In the genomic region with DNA sequence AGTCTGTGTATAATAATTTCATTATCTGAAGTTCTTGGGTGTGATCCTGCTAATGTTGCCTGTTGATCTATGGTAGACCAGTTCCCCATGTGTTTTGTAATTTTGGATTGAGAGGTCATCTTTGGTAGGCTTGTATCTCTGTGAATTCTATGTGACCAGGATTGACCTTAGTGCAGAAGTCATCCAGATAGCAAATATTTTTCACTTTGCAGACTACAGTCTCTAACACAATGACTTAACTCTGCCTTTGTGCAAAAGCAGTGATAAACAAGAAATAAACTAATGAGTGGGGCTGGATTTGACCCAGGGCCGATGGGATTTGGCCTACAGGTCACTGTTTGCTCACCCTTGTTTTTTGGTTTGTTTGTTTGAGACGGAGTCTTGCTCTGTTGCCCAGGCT, we compare ENCODE assay signal across 24 cellular contexts. TPM values are rescaled to one million over a fixed set of nuclear protein-coding genes. Genes with fewer than 3 reads are reported as not detected.
DNase-seq lines count a peak whose midpoint lies in the region; ATAC-seq, FAIRE-seq and TF ChIP-seq lines count a peak whose summit lies in the region.
"Had no signal": no experiment of that assay in that cellular context is flagged by ENCODE, and none has a peak within 500 bp of the region (broad histone marks: within the 10 kb centered on the region; RNA-seq: fewer than 3 reads in every experiment).

No MANE protein-coding gene starts in this region.

- CTCF ChIA-PET in HepG2 (lab: Yijun Ruan, JAX; ENCODE audit: low intra/inter-chr PET ratio, low total read pairs) = no interaction called here

- TF ChIP-seq CTCF in liver (IDR thresholded peaks at IDR 0.05; ENCODE audit: low read depth, low read length, missing input control) = no peak
- no peak for TF ChIP-seq CTCF in HepG2 (CRISPR knock-in tag; IDR thresholded peaks at IDR 0.05)
- no peak for TF ChIP-seq CTCF in VCaP (conservative IDR thresholded peaks at IDR 0.05)
- TF ChIP-seq CTCF in right lobe of liver (IDR thresholded peaks at IDR 0.05) = no peak

- TF ChIP-seq EP300 in HepG2 (IDR thresholded peaks at IDR 0.05; ENCODE audit: low read depth in 2 of 2, low read length in 2 of 2) (no peak), HepG2 (CRISPR knock-in tag; IDR thresholded peaks at IDR 0.05; ENCODE audit: borderline replicate concordance) (no peak)

- peaks cover 6 to 52% (median 23%) of the 10 kb centered on the region in 4 donors for H3K4me1 ChIP-seq in liver (ENCODE audit: control insufficient read depth in 4 of 4, insufficient read depth in 4 of 4, low read length in 3 of 4)
- H3K4me1 ChIP-seq in HepG2 (ENCODE audit: insufficient read depth, low read length) = peaks cover 6% of the 10 kb centered on the region
- H3K4me1 ChIP-seq in right lobe of liver = peaks cover 0 to 29% (median 11%) of the 10 kb centered on the region in 4 donors

- H3K36me3 ChIP-seq in liver (ENCODE audit: control insufficient read depth in 4 of 4, insufficient read depth in 3 of 4, low read depth in 1 of 4, low read length in 3 of 4) = no peaks in the 10 kb centered on the region
- no peaks in the 10 kb centered on the region for H3K36me3 ChIP-seq in HepG2 (replicated peaks in 1 of 2; ENCODE audit: control insufficient read depth in 1 of 2, insufficient read depth in 2 of 2, low read length in 2 of 2)
- no peaks in the 10 kb centered on the region for H3K36me3 ChIP-seq in right lobe of liver
- H3K36me3 ChIP-seq: BE2C; BLaER1 treated with 17β-estradiol and CSF1 and Interleukin-3, amounts not matched to agents 10 nM and 100 nM had no signal

- H3K4me2 ChIP-seq in HepG2 (ENCODE audit: low read depth, low read length) = no peak overlapping the region
- H3K4me2 ChIP-seq: BLaER1 treated with 17β-estradiol and CSF1 and Interleukin-3, amounts not matched to agents 10 nM and 100 nM; GM23338 had no signal

- TF ChIP-seq POLR2A in HepG2 (IDR thresholded peaks at IDR 0.05; ENCODE audit: insufficient read depth in 1 of 2, low read depth in 2 of 2, low read length in 2 of 2) (no peak), right lobe of liver (IDR thresholded peaks at IDR 0.05) (no peak)

- H3K9ac ChIP-seq in liver (ENCODE audit: low read depth in 1 of 2, low read length in 2 of 2) (no peak overlapping the region), HepG2 (ENCODE audit: insufficient read depth, low read depth, low read length) (no peak overlapping the region)
- H3K9ac ChIP-seq: BLaER1 treated with 17β-estradiol and CSF1 and Interleukin-3, amounts not matched to agents 10 nM and 100 nM had no signal

- H3K4me3 ChIP-seq in liver (ENCODE audit: low read depth in 1 of 3, low read length in 3 of 3) (no peak overlapping the region), HepG2 (replicated peaks in 1 of 3; ENCODE audit: insufficient read depth in 1 of 3, low read depth in 2 of 3, low read length in 3 of 3) (no peak overlapping the region), right lobe of liver (no peak overlapping the region)
- H3K4me3 ChIP-seq: BLaER1 treated with 17β-estradiol and CSF1 and Interleukin-3, amounts not matched to agents 10 nM and 100 nM; GM23338 had no signal

- POLR2A ChIA-PET in HepG2 (lab: Yijun Ruan, JAX) = no interaction called here

- no peak overlapping the region for H3K27ac ChIP-seq in liver (ENCODE audit: low read depth in 1 of 2, low read length in 2 of 2)
- H3K27ac ChIP-seq in HepG2 (ENCODE audit: extremely low read length, insufficient read depth, low read length) = no peak overlapping the region
- 0 out of 2 replicates have a peak overlapping the region, but pooled peaks have one; percentile 1 for H3K27ac ChIP-seq in VCaP
- H3K27ac ChIP-seq in right lobe of liver = no peak overlapping the region
- H3K27ac ChIP-seq: 22Rv1; BLaER1 treated with 17β-estradiol and CSF1 and Interleukin-3, amounts not matched to agents 10 nM and 100 nM had no signal

- no peak for TF ChIP-seq RAD21 in liver (IDR thresholded peaks at IDR 0.05)
- TF ChIP-seq RAD21 in HepG2 (CRISPR knock-in tag; IDR thresholded peaks at IDR 0.05) = no peak

- no peak for FAIRE-seq in HepG2 (lab: Jason Lieb, UNC)
- FAIRE-seq: A204.1, GM12891, GM18507 had no signal

- H3K9me3 ChIP-seq in liver (ENCODE audit: control insufficient read depth in 4 of 4, low read length in 3 of 4) (no peaks in the 10 kb centered on the region), HepG2 (ENCODE audit: low read length) (no peaks in the 10 kb centered on the region), right lobe of liver (no peaks in the 10 kb centered on the region)
- H3K9me3 ChIP-seq: BE2C had no signal

- H3K79me2 ChIP-seq in HepG2 (ENCODE audit: insufficient read depth, low read length) = no peaks in the 10 kb centered on the region

- ATAC-seq in HepG2 = no peak
- peak; percentile 9 to 64 (median 30) for ATAC-seq in right lobe of liver
- ATAC-seq: GM23338, HCT116 had no signal

- no peaks in the 10 kb centered on the region for H4K20me1 ChIP-seq in HepG2 (ENCODE audit: insufficient read depth, low read length)
- H4K20me1 ChIP-seq: BLaER1 treated with 17β-estradiol and CSF1 and Interleukin-3, amounts not matched to agents 10 nM and 100 nM had no signal

- in situ Hi-C loops in HepG2 (cut with HindIII; ENCODE audit: extremely low pct_ligation_motif_present, low pct_unique_long_range_greater_than_20kb) = no loop called here

- intact Hi-C loops in HepG2 (cut with micrococcal nuclease; ENCODE audit: unreplicated experiment) (no loop called here), right lobe of liver (cut with DNase I) (no loop called here)

- 42% methylated on average over 2 of the region's 2 CpGs for WGBS in liver
- 0% methylated on average over 2 of the region's 2 CpGs for WGBS in HepG2 (ENCODE audit: low lambda C conversion rate)
- WGBS in right lobe of liver (ENCODE audit: insufficient coverage, low coverage, low lambda C conversion rate, missing lambda C conversion rate) = 33% methylated on average over 2 of the region's 2 CpGs

- H3K27me3 ChIP-seq in liver (ENCODE audit: control insufficient read depth in 4 of 4, insufficient read depth in 4 of 4, low read length in 3 of 4) (no peaks in the 10 kb centered on the region), HepG2 (ENCODE audit: control insufficient read depth in 1 of 2, insufficient read depth in 2 of 2, low read length in 2 of 2) (no peaks in the 10 kb centered on the region), right lobe of liver (no peaks in the 10 kb centered on the region)
- H3K27me3 ChIP-seq: BE2C; BLaER1 treated with 17β-estradiol and CSF1 and Interleukin-3, amounts not matched to agents 10 nM and 100 nM had no signal

- no TSS peak for BruUV-seq in HepG2 (replicated peaks; lab: Mats Ljungman, UMichigan)

- no peak overlapping the region for H2AFZ ChIP-seq in HepG2 (ENCODE audit: low read length)
- H2AFZ ChIP-seq: GM23338 had no signal

- DNase-seq in HepG2 (ENCODE audit: low spot score) = no peak
- no peak for DNase-seq in right lobe of liver
- DNase-seq in NCI-H510A treated with DMSO at 0.1 percent for 48 hours (lab: John Stamatoyannopoulos, UW) = no peak
- no peak for DNase-seq in pons (ENCODE audit: low spot score)
- no peak for DNase-seq in RPMI8226
- DNase-seq: ACHN; AML-193; BE2C; Calu3; CD4-positive, alpha-beta memory T cell; COR-L47; DMS53; DMS79 treated with DMSO at 0.1 percent for 48 hours; GF-D8; H9 had no signal

TF ChIP-seq in liver, 16 proteins besides CTCF, POLR2A, EP300 and RAD21:
- peak in 1 of 2 donors; percentile 31 for TF ChIP-seq HNF4A (conservative IDR thresholded peaks at IDR 0.05)
- peak; percentile 16 to 65 for TF ChIP-seq RXRA (IDR thresholded peaks at IDR 0.05)
- no peak for TF ChIP-seq JUND (IDR thresholded peaks at IDR 0.05)

TF ChIP-seq in HepG2, 621 proteins besides CTCF, POLR2A, EP300 and RAD21:
- TF ChIP-seq SRF (IDR thresholded peaks at IDR 0.05; ENCODE audit: low read depth, low read length) (no peak), SNAI1 (CRISPR knock-in tag; IDR thresholded peaks at IDR 0.05; ENCODE audit: borderline replicate concordance) (no peak)

RNA-seq across cellular contexts. Expression of a gene that starts 31.0 kb away (rescaled TPM):
- total RNA-seq in liver = 1 to 10 TPM; 1.1 to 7.7 TPM
- 1 to 10 TPM; 2.2 to 7.6 TPM for polyA plus RNA-seq in liver
- total RNA-seq in HepG2 (2016; rRNA removed; fragmentation: Illumina TruSeq; extraction: Trizol) = not detected in 2 replicates
- not detected in 2 replicates for total RNA-seq in HepG2 (2016; cell fraction: cytosol; rRNA removed; fragmentation: Illumina TruSeq; extraction: Trizol; ENCODE audit: low read depth)
- not detected in 2 replicates for total RNA-seq in HepG2 (2016; cell fraction: insoluble cytoplasmic fraction; rRNA removed; fragmentation: Illumina TruSeq; extraction: Trizol)
- total RNA-seq in HepG2 (2016; cell fraction: membrane; rRNA removed; fragmentation: Illumina TruSeq; extraction: Trizol) = not detected in 2 replicates
- total RNA-seq in HepG2 (2016; cell fraction: nucleus; rRNA removed; fragmentation: Illumina TruSeq; extraction: Trizol) = not detected in 2 replicates
- polyA plus RNA-seq in HepG2 (2011; rRNA removed) = not detected in 2 replicates
- not detected in 2 replicates for polyA plus RNA-seq in HepG2 (2011; cell fraction: cytosol; rRNA removed)
- not detected in 2 replicates for polyA plus RNA-seq in HepG2 (2011; cell fraction: nucleus; rRNA removed)
- not detected in 2 replicates for polyA plus RNA-seq in HepG2 (2012)
- polyA plus RNA-seq in HepG2 (2016; cell fraction: cytosol; fragmentation: Illumina TruSeq; extraction: Trizol; ENCODE audit: low read depth) = not detected in 2 replicates
- polyA plus RNA-seq in HepG2 (2016; cell fraction: insoluble cytoplasmic fraction; fragmentation: Illumina TruSeq; extraction: Trizol; ENCODE audit: low read depth) = not detected in 2 replicates
- not detected in 2 replicates for polyA plus RNA-seq in HepG2 (2016; cell fraction: membrane; fragmentation: Illumina TruSeq; extraction: Trizol; ENCODE audit: low read depth)
- polyA plus RNA-seq in HepG2 (2016; cell fraction: nucleus; fragmentation: Illumina TruSeq; extraction: Trizol; ENCODE audit: insufficient read depth, low read depth) = not detected in 2 replicates
- not detected in 2 replicates for polyA minus RNA-seq in HepG2 (2011; rRNA and poly(A)+ RNA removed; ENCODE audit: low replicate concordance)
- polyA minus RNA-seq in HepG2 (2011; cell fraction: cytosol; rRNA and poly(A)+ RNA removed) = not detected in 2 replicates
- not detected in 2 replicates for polyA minus RNA-seq in HepG2 (2011; cell fraction: nucleus; rRNA and poly(A)+ RNA removed)
- total RNA-seq in right lobe of liver = 10 to 100 TPM in 5 of 6 experiments, 1 to 10 TPM in 1; 7.2 to 50.5 (median 16.7) TPM
- total RNA-seq: Calu3; CD4-positive, alpha-beta memory T cell had no signal
- polyA plus RNA-seq: CD4-positive, alpha-beta memory T cell had no signal
